Comparison of ENCODE assay signal across 1 cellular context in genomic region chr20:54172856-54173652, GRCh38.
A peak's percentile ranks its signal among the peaks of the same experiment; 100 is the strongest.
TF ChIP-seq lines count a peak whose summit lies in the region.

No MANE protein-coding gene starts in this region.

TF ChIP-seq in HEK293, 187 proteins besides CTCF, POLR2A, EP300 and RAD21 (continued from another document and continues in another):
- peak; percentile 37 for TF ChIP-seq PATZ1 (tag by site-specific recombination; IDR thresholded peaks at IDR 0.05)
- TF ChIP-seq ZNF132 (tag by site-specific recombination; IDR thresholded peaks at IDR 0.05; ENCODE audit: borderline replicate concordance): no peak
- TF ChIP-seq ZIC2 (tag by site-specific recombination; IDR thresholded peaks at IDR 0.05): peak; percentile 54
- TF ChIP-seq GLIS1 (tag by site-specific recombination; IDR thresholded peaks at IDR 0.05): peak; percentile 37; the same call in 1 of the 2 replicates
- TF ChIP-seq YY1 (tag by site-specific recombination; IDR thresholded peaks at IDR 0.05): no peak
- TF ChIP-seq ZNF600 (tag by site-specific recombination; IDR thresholded peaks at IDR 0.05): 0 out of 2 replicates have a peak, but pooled peaks have one; percentile 33
- no peak for TF ChIP-seq ZNF629 (tag by site-specific recombination; IDR thresholded peaks at IDR 0.05)
- TF ChIP-seq ZNF24 (tag by site-specific recombination; IDR thresholded peaks at IDR 0.05): 0 out of 2 replicates have a peak, but pooled peaks have one; percentile 34
- TF ChIP-seq ZNF488 (tag by site-specific recombination; IDR thresholded peaks at IDR 0.05): no peak
- TF ChIP-seq ZNF501 (tag by site-specific recombination; IDR thresholded peaks at IDR 0.05): no peak
- peak; percentile 50; the same call in 1 of the 2 replicates for TF ChIP-seq ZNF2 (tag by site-specific recombination; IDR thresholded peaks at IDR 0.05)
- TF ChIP-seq ZNF398 (tag by site-specific recombination; IDR thresholded peaks at IDR 0.05): peak; percentile 62
- no peak for TF ChIP-seq ZNF350 (tag by site-specific recombination; IDR thresholded peaks at IDR 0.05)
- TF ChIP-seq ZNF792 (tag by site-specific recombination; IDR thresholded peaks at IDR 0.05): no peak
- TF ChIP-seq ZFP3 (tag by site-specific recombination; IDR thresholded peaks at IDR 0.05; ENCODE audit: low read depth): no peak
- no peak for TF ChIP-seq ZNF140 (tag by site-specific recombination; IDR thresholded peaks at IDR 0.05)
- no peak for TF ChIP-seq ZBTB21 (tag by site-specific recombination; IDR thresholded peaks at IDR 0.05)
- no peak for TF ChIP-seq ZNF114 (tag by site-specific recombination; IDR thresholded peaks at IDR 0.05)
- peak; percentile 81 for TF ChIP-seq HIC1 (tag by site-specific recombination; IDR thresholded peaks at IDR 0.05)
- TF ChIP-seq ZNF335 (tag by site-specific recombination; conservative IDR thresholded peaks at IDR 0.05): peak; percentile 59
- TF ChIP-seq ZSCAN4 (tag by site-specific recombination; IDR thresholded peaks at IDR 0.05): no peak
- no peak for TF ChIP-seq ZBTB7A (tag by site-specific recombination; IDR thresholded peaks at IDR 0.05; ENCODE audit: low read depth)
- no peak for TF ChIP-seq BCL6B (tag by site-specific recombination; IDR thresholded peaks at IDR 0.05)
- no peak for TF ChIP-seq ZNF791 (tag by site-specific recombination; IDR thresholded peaks at IDR 0.05)
- TF ChIP-seq INSM2 (tag by site-specific recombination; IDR thresholded peaks at IDR 0.05): no peak
- TF ChIP-seq ZNF423 (tag by site-specific recombination; IDR thresholded peaks at IDR 0.05): no peak
- no peak for TF ChIP-seq ZNF266 (tag by site-specific recombination; IDR thresholded peaks at IDR 0.05; ENCODE audit: low read depth)
- TF ChIP-seq ZNF23 (tag by site-specific recombination; IDR thresholded peaks at IDR 0.05; ENCODE audit: borderline replicate concordance): no peak
- TF ChIP-seq ZNF416 (tag by site-specific recombination; IDR thresholded peaks at IDR 0.05): no peak
- TF ChIP-seq ZBTB17 (tag by site-specific recombination; IDR thresholded peaks at IDR 0.05): peak; percentile 93
- peak; percentile 95 for TF ChIP-seq ZBTB26 (tag by site-specific recombination; optimal IDR thresholded peaks at IDR 0.05)
- TF ChIP-seq ZNF292 (tag by site-specific recombination; IDR thresholded peaks at IDR 0.05; ENCODE audit: borderline replicate concordance, low read depth): no peak
- no peak for TF ChIP-seq KLF17 (tag by site-specific recombination; IDR thresholded peaks at IDR 0.05)
- TF ChIP-seq ZNF169 (tag by site-specific recombination; IDR thresholded peaks at IDR 0.05): no peak
- peak; percentile 96 for TF ChIP-seq ZNF692 (tag by site-specific recombination; IDR thresholded peaks at IDR 0.05)
- peak; percentile 64; the same call in 1 of the 2 replicates for TF ChIP-seq ZNF394 (tag by site-specific recombination; IDR thresholded peaks at IDR 0.05; ENCODE audit: borderline replicate concordance)
- TF ChIP-seq KLF1 (tag by site-specific recombination; IDR thresholded peaks at IDR 0.05): no peak
- TF ChIP-seq KLF10 (tag by site-specific recombination; IDR thresholded peaks at IDR 0.05): no peak
- TF ChIP-seq KLF16 (tag by site-specific recombination; IDR thresholded peaks at IDR 0.05): no peak
- TF ChIP-seq ZNF175 (tag by site-specific recombination; IDR thresholded peaks at IDR 0.05): no peak
- peak; percentile 62; the same call in 1 of the 2 replicates for TF ChIP-seq ZNF777 (tag by site-specific recombination; IDR thresholded peaks at IDR 0.05; ENCODE audit: borderline replicate concordance)
- peak; percentile 50; the same call in 1 of the 2 replicates for TF ChIP-seq ZEB2 (tag by site-specific recombination; IDR thresholded peaks at IDR 0.05)
- TF ChIP-seq ZNF549 (tag by site-specific recombination; IDR thresholded peaks at IDR 0.05): no peak
- TF ChIP-seq SP2 (tag by site-specific recombination; IDR thresholded peaks at IDR 0.05): peak; percentile 55
- TF ChIP-seq ZNF623 (tag by site-specific recombination; IDR thresholded peaks at IDR 0.05): no peak
- no peak for TF ChIP-seq ZNF214 (tag by site-specific recombination; IDR thresholded peaks at IDR 0.05; ENCODE audit: borderline replicate concordance)
- TF ChIP-seq ZNF341 (tag by site-specific recombination; IDR thresholded peaks at IDR 0.05; ENCODE audit: low read depth): peak; percentile 74; the same call in 1 of the 2 replicates
- no peak for TF ChIP-seq ZSCAN23 (tag by site-specific recombination; IDR thresholded peaks at IDR 0.05)
- no peak for TF ChIP-seq ZNF449 (tag by site-specific recombination; IDR thresholded peaks at IDR 0.05)
- TF ChIP-seq ZNF785 (tag by site-specific recombination; IDR thresholded peaks at IDR 0.05): 0 out of 2 replicates have a peak, but pooled peaks have one; percentile 33
- no peak for TF ChIP-seq ZNF654 (tag by site-specific recombination; IDR thresholded peaks at IDR 0.05; ENCODE audit: low read depth)
- no peak for TF ChIP-seq ZNF514 (tag by site-specific recombination; IDR thresholded peaks at IDR 0.05)
- TF ChIP-seq SP3 (tag by site-specific recombination; IDR thresholded peaks at IDR 0.05): peak; percentile 31
- TF ChIP-seq ZBTB20 (tag by site-specific recombination; IDR thresholded peaks at IDR 0.05): peak; percentile 69
